Comparison of ENCODE assay signal across 14 cellular contexts in genomic region chr6:129488313-129488712, GRCh38.
"Had no signal": no experiment of that assay in that cellular context is flagged by ENCODE, and none has a peak within 500 bp of the region (broad histone marks: within the 10 kb centered on the region; RNA-seq: fewer than 3 reads in every experiment).

No MANE protein-coding gene starts in this region.

- H3K36me3 Mint-ChIP-seq: neural progenitor cell had no signal

- H3K27me3 Mint-ChIP-seq: activated naive CD8-positive, alpha-beta T cell treated with anti-CD3 and anti-CD28 coated beads, Interleukin-2, amount 10 ng/mL, durations not matched to agents 7 days and 5 days; activated T-helper 17 cell treated with anti-CD3 and anti-CD28 coated beads, Interleukin-2, amount 50 U/mL, for 72 hours; T-helper 17 cell had no signal

- DNase-seq: activated CD4-positive, alpha-beta T cell treated with anti-CD3 and anti-CD28 coated beads, Interleukin-2, amount 50 U/mL, for 4 hours; activated CD4-positive, CD25-positive, alpha-beta regulatory T cell; activated CD8-positive, alpha-beta memory T cell treated with anti-CD3 and anti-CD28 coated beads, Interleukin-2, amount 50 U/mL, for 48 hours; activated naive CD8-positive, alpha-beta T cell treated with anti-CD3 and anti-CD28 coated beads, Interleukin-2, amount 10 ng/mL, durations not matched to agents 7 days and 5 days; aorta; endodermal cell; erythroblast; left ventricle myocardium superior; mesenchymal stem cell; pancreas; stimulated activated CD4-positive, alpha-beta T cell treated with anti-CD3 and anti-CD28 coated beads, Interleukin-4, amount 100 ng/mL, for 4 hours; T-helper 17 cell had no signal

- ATAC-seq: activated T-helper 17 cell treated with anti-CD3 and anti-CD28 coated beads, Interleukin-2, amount 50 U/mL, for 72 hours; left ventricle myocardium superior; pancreas; T-helper 17 cell had no signal

- H3K4me3 Mint-ChIP-seq: activated naive CD8-positive, alpha-beta T cell treated with anti-CD3 and anti-CD28 coated beads, Interleukin-2, amount 10 ng/mL, durations not matched to agents 7 days and 5 days; endodermal cell; neural progenitor cell; T-helper 17 cell had no signal

- H3K27ac Mint-ChIP-seq: activated naive CD8-positive, alpha-beta T cell treated with anti-CD3 and anti-CD28 coated beads, Interleukin-2, amount 10 ng/mL, durations not matched to agents 7 days and 5 days; activated T-helper 17 cell treated with anti-CD3 and anti-CD28 coated beads, Interleukin-2, amount 50 U/mL, for 72 hours; endodermal cell; neural progenitor cell had no signal

- H3K9me3 Mint-ChIP-seq: activated T-helper 17 cell treated with anti-CD3 and anti-CD28 coated beads, Interleukin-2, amount 50 U/mL, for 72 hours; endodermal cell; neural progenitor cell had no signal
